Comparison of ENCODE assay signal across 7 cellular contexts in the genomic region with DNA sequence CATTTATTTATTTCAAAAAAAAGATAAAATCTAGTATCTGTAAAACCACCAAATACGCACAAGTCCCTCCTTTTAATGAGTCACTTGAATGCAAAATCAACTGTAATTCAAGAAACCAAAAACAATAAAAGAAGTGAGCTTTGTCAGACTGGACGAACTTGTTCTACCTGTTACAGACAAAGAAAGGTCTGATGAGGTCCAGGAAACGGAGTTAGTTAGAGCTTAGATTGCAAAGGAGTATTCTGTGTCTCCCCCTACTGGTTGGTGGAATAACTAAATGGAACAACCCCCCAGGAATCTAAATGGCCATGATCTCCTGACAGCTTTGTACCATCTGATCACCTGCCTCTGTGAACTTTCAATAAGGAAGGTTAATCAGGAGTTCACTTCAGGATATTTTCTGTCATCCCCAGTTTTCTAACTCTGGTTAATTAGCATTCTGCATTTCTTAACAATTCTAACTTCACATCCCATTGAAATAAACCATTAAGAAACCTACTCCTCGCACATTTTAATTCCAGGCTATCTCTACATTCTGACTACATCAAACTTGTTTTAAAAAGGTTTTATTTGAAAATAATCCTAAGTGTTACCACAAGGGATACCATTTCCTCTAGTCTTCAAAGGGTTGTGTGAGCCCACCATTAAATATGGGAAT.
DNase-seq lines count a peak whose midpoint lies in the region; ATAC-seq, FAIRE-seq and TF ChIP-seq lines count a peak whose summit lies in the region.

No MANE protein-coding gene starts in this region.

- TF ChIP-seq CTCF in kidney (IDR thresholded peaks at IDR 0.05; ENCODE audit: borderline replicate concordance, extremely low read depth, insufficient read depth): peak; percentile 35
- peak; percentile 77 for TF ChIP-seq CTCF in type B pancreatic cell (conservative IDR thresholded peaks at IDR 0.05)

- ATAC-seq in GM19455 (IDR thresholded peaks at IDR 0.05; ENCODE audit: unreplicated experiment) (peak; percentile 87), HG03432 (IDR thresholded peaks at IDR 0.05; ENCODE audit: unreplicated experiment) (peak; percentile 96)

- no peaks in the 10 kb centered on the region for H3K27me3 Mint-ChIP-seq in activated naive CD8-positive, alpha-beta T cell
- no peaks in the 10 kb centered on the region for H3K27me3 Mint-ChIP-seq in type B pancreatic cell

- DNase-seq in GF-D8 (lab: John Stamatoyannopoulos, UW) (peak; percentile 29), NCI-H82 treated with DMSO at 0.1 percent for 48 hours (lab: John Stamatoyannopoulos, UW; ENCODE audit: unreplicated experiment) (peak; percentile 42), kidney (no peak), type B pancreatic cell (ENCODE audit: extremely low spot score, unreplicated experiment) (no peak)

- H3K4me1 Mint-ChIP-seq in activated naive CD8-positive, alpha-beta T cell (ENCODE audit: low read depth): peaks cover 46% of the 10 kb centered on the region
- peaks cover 4% of the 10 kb centered on the region for H3K4me1 Mint-ChIP-seq in type B pancreatic cell (ENCODE audit: unreplicated experiment)

- H3K36me3 ChIP-seq in kidney (ENCODE audit: control insufficient read depth in 1 of 2, insufficient read depth in 2 of 2, low read length in 2 of 2): no peaks in the 10 kb centered on the region

- H3K36me3 Mint-ChIP-seq in activated naive CD8-positive, alpha-beta T cell: no peaks in the 10 kb centered on the region
- no peaks in the 10 kb centered on the region for H3K36me3 Mint-ChIP-seq in type B pancreatic cell

- intact Hi-C loops in kidney (cut with DNase I): no loop called here

- peak overlapping the region; percentile 18 for H3K4me3 Mint-ChIP-seq in activated naive CD8-positive, alpha-beta T cell
- H3K4me3 Mint-ChIP-seq in type B pancreatic cell: peak overlapping the region; percentile 18

- no peaks in the 10 kb centered on the region for H3K9me3 ChIP-seq in kidney (ENCODE audit: control insufficient read depth in 1 of 2, low read length in 2 of 2)

- H3K9me3 Mint-ChIP-seq in activated naive CD8-positive, alpha-beta T cell (ENCODE audit: low read depth): no peaks in the 10 kb centered on the region
- H3K9me3 Mint-ChIP-seq in type B pancreatic cell: no peaks in the 10 kb centered on the region

- H3K27ac Mint-ChIP-seq in activated naive CD8-positive, alpha-beta T cell: peak overlapping the region; percentile 76
- H3K27ac Mint-ChIP-seq in type B pancreatic cell: peak overlapping the region; percentile 68

- H3K4me3 ChIP-seq in kidney (ENCODE audit: low read length in 2 of 2): no peak overlapping the region

- H3K4me1 ChIP-seq in kidney (ENCODE audit: control insufficient read depth in 1 of 2, insufficient read depth in 1 of 2, low read depth in 1 of 2, low read length in 2 of 2): no peaks in the 10 kb centered on the region

- FAIRE-seq in kidney (lab: Jason Lieb, UNC): peak; percentile 13

- H3K27ac ChIP-seq in kidney (ENCODE audit: low read depth in 2 of 2, low read length in 2 of 2): no peak overlapping the region

- no peak overlapping the region for H3K9ac ChIP-seq in kidney (ENCODE audit: low read length in 2 of 2)

Comparison
In these comparisons a context has a peak if more than half of its experiments do, and no peak if none do; other contexts are left out.
1. DNase-seq: peak in GF-D8 (single experiment) and NCI-H82 treated with DMSO at 0.1 percent for 48 hours (single experiment); none in kidney (single experiment) and type B pancreatic cell (single experiment).